8 cellular contexts compared by ENCODE assay signal in genomic region chr12:66688836-66689439, GRCh38. TPM values are rescaled to one million over a fixed set of nuclear protein-coding genes. Genes with fewer than 3 reads are reported as not detected.
DNase-seq lines count a peak whose midpoint lies in the region; ATAC-seq and TF ChIP-seq lines count a peak whose summit lies in the region.

No MANE protein-coding gene starts in this region.

- no peak overlapping the region for H3K27ac ChIP-seq in ovary

- intact Hi-C loops in ovary (cut with DNase I): no loop called here

- no peak for TF ChIP-seq POLR2A in ovary (IDR thresholded peaks at IDR 0.05)

- no peaks in the 10 kb centered on the region for H3K9me3 ChIP-seq in ovary

- WGBS in ovary, 3 donors: 49 to 59% (median 53%) methylated on average over 8 of the region's 8 CpGs

- H3K27me3 ChIP-seq in ovary: no peaks in the 10 kb centered on the region

- TF ChIP-seq EP300 in ovary (IDR thresholded peaks at IDR 0.05): no peak

- DNase-seq in 8988T (peak; percentile 28), GM12865 (ENCODE audit: low read depth) (peak; percentile 79), NCI-H2171 (lab: John Stamatoyannopoulos, UW) (peak; percentile 58), foreskin fibroblast (peak in 1 of 2 donors; percentile 27), ovary (peak in 3 of 5 donors; percentile 16 to 19 (median 18))
- peak; percentile 28 for DNase-seq in activated CD4-positive, alpha-beta T cell treated with anti-CD3 and anti-CD28 coated beads for 48 hours

- H3K4me1 ChIP-seq in ovary (ENCODE audit: insufficient read depth): no peaks in the 10 kb centered on the region

- H3K36me3 ChIP-seq in ovary: no peaks in the 10 kb centered on the region

- H3K4me3 ChIP-seq in GM12865 (ENCODE audit: low read depth, low read length) (no peak overlapping the region), foreskin fibroblast (ENCODE audit: low read depth in 1 of 2, low read length in 2 of 2) (no peak overlapping the region), ovary (no peak overlapping the region)

- TF ChIP-seq CTCF in GM12865 (IDR thresholded peaks at IDR 0.05; ENCODE audit: insufficient read depth, low read depth, low read length, missing control alignments) (peak; percentile 71), foreskin fibroblast (IDR thresholded peaks at IDR 0.05; ENCODE audit: low read depth, low read length) (peak; percentile 26), ovary (IDR thresholded peaks at IDR 0.05) (peak in 1 of 3 donors; percentile 17)

- ATAC-seq in HG02943 (IDR thresholded peaks at IDR 0.05; ENCODE audit: low read depth, unreplicated experiment) (peak; percentile 61), HG02840 (IDR thresholded peaks at IDR 0.05; ENCODE audit: low FRiP score, unreplicated experiment) (no peak)

RNA-seq across cellular contexts. Expression of gene GRIP1, which starts 10.1 kb away (rescaled TPM):
- total RNA-seq in ovary: 10 to 100 TPM in 1 of 7 donors, 1 to 10 TPM in 5, under 1 TPM in 1; 0.36 to 10.1 (median 3.9) TPM
- polyA plus RNA-seq in ovary: 1 to 10 TPM in 1 of 2 donors, under 1 TPM in 1; 0.41 to 3.9 TPM
